8 cellular contexts compared by ENCODE assay signal in genomic region chr21:41283211-41283818, GRCh38. TPM values are rescaled to one million over a fixed set of nuclear protein-coding genes. Genes with fewer than 3 reads are reported as not detected.
DNase-seq lines count a peak whose midpoint lies in the region; ATAC-seq, FAIRE-seq and TF ChIP-seq lines count a peak whose summit lies in the region.

No MANE protein-coding gene starts in this region.

- H3K27ac Mint-ChIP-seq in CD14-positive monocyte (no peak overlapping the region), astrocyte (ENCODE audit: unreplicated experiment) (no peak overlapping the region)

- H3K36me3 ChIP-seq in astrocyte (ENCODE audit: insufficient read depth, low read length) (no peaks in the 10 kb centered on the region), gastrocnemius medialis (no peaks in the 10 kb centered on the region)

- no peak overlapping the region for H3K4me2 ChIP-seq in astrocyte (ENCODE audit: low read length)

- intact Hi-C loops in CD14-positive monocyte (cut with micrococcal nuclease) (loop anchor here (1.0 to 2.0 kb wide), 2 partner anchors 173 to 177 kb away; no protein-coding TSS in a partner anchor), right cardiac atrium (cut with DNase I) (loop anchor here (5.0 kb wide), 2 partner anchors 174 to 179 kb away; no protein-coding TSS in a partner anchor), gastrocnemius medialis (cut with DNase I; ENCODE audit: low total_unique reads) (loop anchor here (1.0 to 5.0 kb wide), 2 partner anchors 177 to 494 kb away; no protein-coding TSS in a partner anchor)

- peak; percentile 82 for TF ChIP-seq CTCF in CD14-positive monocyte (IDR thresholded peaks at IDR 0.05)
- peak; percentile 79 for TF ChIP-seq CTCF in RWPE1 (conservative IDR thresholded peaks at IDR 0.05; ENCODE audit: low read depth)
- peak; percentile 85 for TF ChIP-seq CTCF in astrocyte (IDR thresholded peaks at IDR 0.05; ENCODE audit: insufficient read depth, low read depth, low read length)
- peak in 4 of 5 experiments; percentile 35 to 65 (median 57) for TF ChIP-seq CTCF in gastrocnemius medialis (IDR thresholded peaks at IDR 0.05 in 4 of 5, conservative IDR thresholded peaks at IDR 0.05 in 1 of 5)

- POLR2A ChIA-PET in RWPE1 (lab: Yijun Ruan, JAX; ENCODE audit: low non-redundant PET), result no interaction called here

- no peaks in the 10 kb centered on the region for H3K79me2 ChIP-seq in astrocyte (ENCODE audit: insufficient read depth, low read length)

- no peak for TF ChIP-seq POLR2A in gastrocnemius medialis (IDR thresholded peaks at IDR 0.05)

- 17% methylated on average over 8 of the region's 8 CpGs for WGBS in right cardiac atrium

- ATAC-seq in right cardiac atrium, result peak; percentile 88 to 92
- peak; percentile 80 to 82 for ATAC-seq in gastrocnemius medialis

- H3K9ac ChIP-seq in astrocyte (ENCODE audit: low read length), result no peak overlapping the region

- H2AFZ ChIP-seq in astrocyte (ENCODE audit: low read depth, low read length), result no peak overlapping the region

- no peaks in the 10 kb centered on the region for H3K4me1 Mint-ChIP-seq in CD14-positive monocyte
- H3K4me1 Mint-ChIP-seq in astrocyte (ENCODE audit: low read depth, unreplicated experiment), result no peaks in the 10 kb centered on the region

- no peaks in the 10 kb centered on the region for H3K9me3 ChIP-seq in astrocyte (ENCODE audit: insufficient read depth, low read depth, low read length)
- H3K9me3 ChIP-seq in right cardiac atrium (ENCODE audit: control insufficient read depth, low read length), result no peaks in the 10 kb centered on the region
- H3K9me3 ChIP-seq in gastrocnemius medialis, result no peaks in the 10 kb centered on the region

- H4K20me1 ChIP-seq in astrocyte (ENCODE audit: insufficient read depth, low read length), result no peaks in the 10 kb centered on the region

- no peak overlapping the region for H3K27ac ChIP-seq in RWPE1
- no peak overlapping the region for H3K27ac ChIP-seq in astrocyte (ENCODE audit: low read depth, low read length)
- H3K27ac ChIP-seq in right cardiac atrium (ENCODE audit: low read length), result no peak overlapping the region
- H3K27ac ChIP-seq in gastrocnemius medialis, result no peak overlapping the region

- H3K27me3 Mint-ChIP-seq in CD14-positive monocyte (ENCODE audit: low read depth in 3 of 3) (peaks cover 6 to 9% (median 7%) of the 10 kb centered on the region in 3 donors), astrocyte (ENCODE audit: low read depth, unreplicated experiment) (peaks cover 11% of the 10 kb centered on the region)

- H3K36me3 Mint-ChIP-seq in CD14-positive monocyte (no peaks in the 10 kb centered on the region), astrocyte (ENCODE audit: low read depth, unreplicated experiment) (no peaks in the 10 kb centered on the region)

- H3K4me1 ChIP-seq in astrocyte (ENCODE audit: insufficient read depth, low read length) (no peaks in the 10 kb centered on the region), right cardiac atrium (ENCODE audit: control insufficient read depth, insufficient read depth, low read length) (no peaks in the 10 kb centered on the region), gastrocnemius medialis (peaks cover 0 to 1% of the 10 kb centered on the region in 2 donors)

- CTCF ChIA-PET in RWPE1 (lab: Yijun Ruan, JAX), result interaction anchor here (0.5 to 2.8 kb wide), 25 partner anchors 9 to 338 kb away, joined by 3 to 22 read pairs (median 4); no protein-coding TSS in a partner anchor

- peak; percentile 92 for FAIRE-seq in astrocyte (lab: Jason Lieb, UNC)

- no peaks in the 10 kb centered on the region for H3K9me3 Mint-ChIP-seq in CD14-positive monocyte
- H3K9me3 Mint-ChIP-seq in astrocyte (ENCODE audit: unreplicated experiment), result peaks cover 2% of the 10 kb centered on the region

- H3K4me3 Mint-ChIP-seq in CD14-positive monocyte (no peak overlapping the region), astrocyte (ENCODE audit: unreplicated experiment) (no peak overlapping the region)

- in situ Hi-C loops in gastrocnemius medialis (cut with MboI; ENCODE audit: low sequenced_read_pairs in 4 of 4), result loop anchor here in 2 of 4 donors (10.0 kb wide), 1 partner anchor 171 kb away; no protein-coding TSS in a partner anchor

- DNase-seq in CD14-positive monocyte (ENCODE audit: low spot score), result peak; percentile 61
- peak; percentile 53 for DNase-seq in GM19240 (ENCODE audit: insufficient read length, low spot score)
- peak; percentile 86 for DNase-seq in NAMALWA (ENCODE audit: low spot score)
- peak; percentile 80 for DNase-seq in RWPE1 (ENCODE audit: low spot score)
- peak; percentile 63 for DNase-seq in astrocyte (ENCODE audit: low read depth)
- no peak for DNase-seq in right cardiac atrium
- peak in 1 of 2 donors; percentile 12 for DNase-seq in gastrocnemius medialis
- DNase-seq in GOT3 (lab: John Stamatoyannopoulos, UW), result no peak

- H3K27me3 ChIP-seq in astrocyte (ENCODE audit: insufficient read depth, low read length) (peaks cover 7% of the 10 kb centered on the region), right cardiac atrium (ENCODE audit: control insufficient read depth, insufficient read depth) (no peaks in the 10 kb centered on the region), gastrocnemius medialis (no peaks in the 10 kb centered on the region)

- H3K4me3 ChIP-seq in astrocyte (ENCODE audit: insufficient read depth, low read depth, low read length) (no peak overlapping the region), right cardiac atrium (ENCODE audit: low read length) (no peak overlapping the region), gastrocnemius medialis (no peak overlapping the region)

RNA-seq across cellular contexts. Expression of gene FAM3B, which starts 33.3 kb away (rescaled TPM):
- polyA plus RNA-seq in CD14-positive monocyte, result under 1 TPM in 1 of 2 donors, not detected in 1; 0.15 TPM
- not detected in 2 replicates for total RNA-seq in astrocyte
- under 1 TPM in 3 of 4 donors, not detected in 1; 0.37 to 0.79 (median 0.78) TPM for total RNA-seq in right cardiac atrium
- 0.29 TPM for polyA plus RNA-seq in right cardiac atrium
- not detected for total RNA-seq in gastrocnemius medialis

Comparison
In these comparisons a context has a peak if more than half of its experiments do, and no peak if none do; other contexts are left out.
1. DNase-seq: peak in CD14-positive monocyte (single experiment), GM19240 (single experiment), NAMALWA (single experiment), RWPE1 (single experiment) and astrocyte (single experiment); none in right cardiac atrium (0 of 3) and GOT3 (single experiment).
2. Peak in every context shown above with its lines, with median percentiles within 50 percentile points of each other: CTCF ChIP-seq.